12 cellular contexts compared by ENCODE assay signal in genomic region chr6:134741193-134741521, GRCh38.
A peak's percentile ranks its signal among the peaks of the same experiment; 100 is the strongest.
DNase-seq lines count a peak whose midpoint lies in the region; ATAC-seq and TF ChIP-seq lines count a peak whose summit lies in the region.
"Had no signal": no experiment of that assay in that cellular context is flagged by ENCODE, and none has a peak within 500 bp of the region (broad histone marks: within the 10 kb centered on the region; RNA-seq: fewer than 3 reads in every experiment).

No MANE protein-coding gene starts in this region.

- no peak overlapping the region for H3K4me3 Mint-ChIP-seq in HFFc6

- 0 out of 2 replicates have a peak, but pooled peaks have one; percentile 4 for TF ChIP-seq CTCF in AG10803 (conservative IDR thresholded peaks at IDR 0.05; ENCODE audit: low read length)
- peak; percentile 11; the same call in 1 of the 2 replicates for TF ChIP-seq CTCF in HFFc6 (IDR thresholded peaks at IDR 0.05)
- TF ChIP-seq CTCF in astrocyte of the cerebellum (IDR thresholded peaks at IDR 0.05; ENCODE audit: low read depth, low read length, missing control alignments), result peak; percentile 41

- no peak overlapping the region for H3K27ac Mint-ChIP-seq in HFFc6

- no peaks in the 10 kb centered on the region for H3K36me3 Mint-ChIP-seq in HFFc6 (ENCODE audit: low read depth)

- H3K4me3 ChIP-seq in AG10803 (ENCODE audit: low read length), result no peak overlapping the region
- no peak overlapping the region for H3K4me3 ChIP-seq in astrocyte of the cerebellum (ENCODE audit: low read depth, low read length)
- H3K4me3 ChIP-seq: gastrocnemius medialis had no signal

- no peaks in the 10 kb centered on the region for H3K9me3 Mint-ChIP-seq in HFFc6

- ATAC-seq in HG03108 (IDR thresholded peaks at IDR 0.05; ENCODE audit: unreplicated experiment) (no peak), HG03139 (IDR thresholded peaks at IDR 0.05; ENCODE audit: unreplicated experiment) (no peak)

- in situ Hi-C loops in astrocyte of the cerebellum (cut with HindIII; ENCODE audit: low sequenced_read_pairs), result no loop called here

- H3K4me1 Mint-ChIP-seq in HFFc6 (ENCODE audit: low read depth), result peaks cover 33% of the 10 kb centered on the region

- no peak for DNase-seq in AG10803 (ENCODE audit: low read depth)
- no peak for DNase-seq in HFFc6
- DNase-seq in astrocyte of the cerebellum (ENCODE audit: low read depth), result no peak
- peak; percentile 58 for DNase-seq in kidney tubule cell (ENCODE audit: low spot score)
- no peak for DNase-seq in activated CD8-positive, alpha-beta memory T cell treated with anti-CD3 and anti-CD28 coated beads for 24 hours
- DNase-seq in ureter (ENCODE audit: low spot score), result no peak
- DNase-seq: AML-193, cerebellar nuclear complex, gastrocnemius medialis, NCI-H1436 had no signal

- peaks cover 7% of the 10 kb centered on the region for H3K27me3 Mint-ChIP-seq in HFFc6 (ENCODE audit: insufficient read depth)
